8 cellular contexts compared by ENCODE assay signal in the genomic region with DNA sequence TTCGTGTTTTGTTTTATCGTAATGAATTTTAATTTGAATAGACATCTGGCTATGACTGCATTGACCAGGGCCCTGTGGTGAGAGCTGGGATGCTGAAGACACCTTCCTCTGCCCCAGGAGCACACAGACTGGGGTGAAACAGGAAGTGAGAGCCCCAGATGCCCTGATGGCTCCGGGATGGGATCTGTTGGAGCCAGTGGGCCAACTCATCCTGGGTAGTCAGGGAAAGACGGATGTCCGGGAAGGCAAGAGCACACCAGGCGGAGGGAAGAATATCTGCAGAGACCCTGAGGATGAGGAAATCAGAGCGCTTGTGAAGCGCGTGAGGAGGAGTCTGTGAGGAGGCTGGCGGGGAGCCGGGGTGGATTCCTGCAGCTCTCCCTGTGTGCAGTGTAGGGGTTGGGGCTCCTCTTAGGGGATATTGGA.
DNase-seq lines count a peak whose midpoint lies in the region; ATAC-seq, FAIRE-seq and TF ChIP-seq lines count a peak whose summit lies in the region.

No MANE protein-coding gene starts in this region.

- peaks cover 0 to 4% (median 0%) of the 10 kb centered on the region in 3 donors for H3K36me3 ChIP-seq in tibial nerve

- H3K27ac ChIP-seq in coronary artery: peak overlapping the region; percentile 34 to 79
- H3K27ac ChIP-seq in tibial nerve: peak overlapping the region; percentile 39 to 82 (median 68)

- WGBS in tibial nerve, 2 donors: 28% methylated on average over 11 of the region's 11 CpGs

- H3K4me3 ChIP-seq in coronary artery (peak overlapping the region; percentile 61), tibial nerve (peak overlapping the region; percentile 5 to 39 (median 18))

- no peak for TF ChIP-seq EP300 in tibial nerve (IDR thresholded peaks at IDR 0.05)

- no peaks in the 10 kb centered on the region for H3K9me3 ChIP-seq in tibial nerve

- peaks cover 0 to 46% (median 19%) of the 10 kb centered on the region in 4 donors for H3K4me1 ChIP-seq in tibial nerve

- DNase-seq in NCI-H2227 (lab: John Stamatoyannopoulos, UW; ENCODE audit: unreplicated experiment): peak; percentile 30
- DNase-seq in NCI-H2227 treated with DMSO at 0.1 percent for 48 hours (lab: John Stamatoyannopoulos, UW): no peak
- DNase-seq in coronary artery (ENCODE audit: low spot score): no peak
- DNase-seq in medulla oblongata (ENCODE audit: extremely low spot score): peak; percentile 41
- DNase-seq in tibial nerve (ENCODE audit: low spot score in 2 of 2): peak in 1 of 2 donors; percentile 21
- no peak for DNase-seq in stimulated activated CD4-positive, alpha-beta T cell treated with anti-CD3 and anti-CD28 coated beads, Interleukin-2, amount 100 ng/mL, for 24 hours
- DNase-seq in frontal cortex (ENCODE audit: low spot score in 2 of 2): no peak

- no peak for ATAC-seq in HG02763 (IDR thresholded peaks at IDR 0.05; ENCODE audit: unreplicated experiment)

- no peaks in the 10 kb centered on the region for H3K27me3 ChIP-seq in tibial nerve

- no peak for TF ChIP-seq POLR2A in tibial nerve (IDR thresholded peaks at IDR 0.05)

- FAIRE-seq in frontal cortex (lab: Jason Lieb, UNC): no peak

- TF ChIP-seq CTCF in coronary artery (IDR thresholded peaks at IDR 0.05) (no peak), tibial nerve (IDR thresholded peaks at IDR 0.05) (peak in 3 of 5 experiments; percentile 6 to 32 (median 18))

Comparison
In these comparisons a context has a peak if more than half of its experiments do, and no peak if none do; other contexts are left out.
1. DNase-seq: peak in NCI-H2227 (single experiment) and medulla oblongata (single experiment); none in NCI-H2227 treated with DMSO at 0.1 percent for 48 hours (single experiment), coronary artery (single experiment), stimulated activated CD4-positive, alpha-beta T cell treated with anti-CD3 and anti-CD28 coated beads, Interleukin-2, amount 100 ng/mL, for 24 hours (0 of 2) and frontal cortex (0 of 2).